In the genomic region with DNA sequence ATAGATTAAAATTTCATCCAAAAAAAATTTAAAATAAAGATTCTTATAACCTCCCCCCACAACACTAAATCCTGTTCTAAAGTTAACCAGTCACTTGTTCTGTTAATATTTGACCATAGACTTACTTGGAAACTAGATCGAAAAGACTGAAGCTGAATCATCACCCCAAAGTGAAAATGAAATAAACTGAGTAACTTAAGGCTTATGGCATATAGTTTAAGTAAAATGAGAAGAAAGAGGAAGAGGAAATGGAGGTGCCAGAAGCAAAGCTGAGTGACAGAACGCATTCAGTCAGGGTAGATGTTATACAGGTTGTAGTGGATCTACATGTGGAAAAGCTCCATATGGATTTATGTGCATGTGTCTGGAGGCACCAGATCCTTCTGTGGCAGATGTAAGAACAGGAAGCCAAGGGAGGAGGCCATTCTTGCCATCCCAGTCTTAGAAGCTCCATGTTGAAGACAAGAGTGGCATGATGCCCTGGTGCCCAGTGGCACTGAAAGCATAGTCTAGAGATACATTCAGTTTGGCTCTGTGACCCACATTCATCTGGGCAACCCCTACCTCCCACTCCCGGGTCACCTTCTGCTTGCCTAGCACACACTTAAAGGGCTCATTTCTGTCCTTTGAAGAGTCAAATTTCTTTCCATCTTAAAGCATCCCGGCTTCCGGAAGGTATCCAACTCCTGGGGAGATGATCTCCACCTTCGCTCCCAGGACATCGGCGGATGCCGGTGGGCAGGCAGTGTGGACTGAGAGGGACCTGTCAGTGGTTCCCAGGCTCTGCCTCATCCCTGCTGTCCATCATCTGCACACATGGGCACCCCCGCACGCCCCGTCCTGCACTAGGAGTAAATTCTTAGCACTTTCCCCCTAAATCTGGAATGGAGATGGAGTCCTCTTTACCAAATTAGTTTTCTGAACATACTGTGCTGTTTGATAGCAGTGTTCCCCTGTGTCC, we compare ENCODE assay signal across 13 cellular contexts.
A peak's percentile ranks its signal among the peaks of the same experiment; 100 is the strongest.
DNase-seq lines count a peak whose midpoint lies in the region; ATAC-seq and TF ChIP-seq lines count a peak whose summit lies in the region.
"Had no signal": no experiment of that assay in that cellular context is flagged by ENCODE, and none has a peak within 500 bp of the region (broad histone marks: within the 10 kb centered on the region; RNA-seq: fewer than 3 reads in every experiment).

No MANE protein-coding gene starts in this region.

- no peak for TF ChIP-seq POLR2A in transverse colon (IDR thresholded peaks at IDR 0.05)

- peak overlapping the region; percentile 90 for H3K27ac Mint-ChIP-seq in activated T-helper 2 cell treated with anti-CD3 and anti-CD28 coated beads, Interferon-gamma antibody, Interleukin-2, Interleukin-4, amounts not matched to agents 10 μg/mL and 5 μg/mL and 100 μg/mL, durations not matched to agents 14 hours and 24 hours and 36 hours
- H3K27ac Mint-ChIP-seq: nephron progenitor cell had no signal

- TF ChIP-seq CTCF in transverse colon (IDR thresholded peaks at IDR 0.05) (no peak), BE2C (IDR thresholded peaks at IDR 0.05; ENCODE audit: low read depth, low read length) (no peak)

- intact Hi-C loops in activated T-helper 2 cell treated with anti-CD3 and anti-CD28 coated beads, Interferon-gamma antibody, Interleukin-2, Interleukin-4, amounts not matched to agents 10 μg/mL and 5 μg/mL and 100 μg/mL, durations not matched to agents 14 hours and 24 hours and 36 hours (cut with micrococcal nuclease), result loop anchor here (5.0 to 10.0 kb wide), 4 partner anchors 84 to 918 kb away; a partner anchor contains a TSS
- intact Hi-C loops in transverse colon (cut with DNase I; ENCODE audit: low total_unique reads), result no loop called here

- no peak for TF ChIP-seq EP300 in transverse colon (IDR thresholded peaks at IDR 0.05; ENCODE audit: low read depth)

- peaks cover 0 to 20% (median 3%) of the 10 kb centered on the region in 4 donors for H3K4me1 ChIP-seq in transverse colon
- no peaks in the 10 kb centered on the region for H3K4me1 ChIP-seq in BE2C
- H3K4me1 ChIP-seq: gastroesophageal sphincter had no signal

- H3K36me3 Mint-ChIP-seq in activated T-helper 2 cell treated with anti-CD3 and anti-CD28 coated beads, Interferon-gamma antibody, Interleukin-2, Interleukin-4, amounts not matched to agents 10 μg/mL and 5 μg/mL and 100 μg/mL, durations not matched to agents 14 hours and 24 hours and 36 hours (ENCODE audit: low read depth), result peaks cover 25% of the 10 kb centered on the region

- H3K27ac ChIP-seq in transverse colon, result no peak overlapping the region
- H3K27ac ChIP-seq: C4-2B, cardiac muscle cell, gastroesophageal sphincter had no signal

- H3K27me3 ChIP-seq in transverse colon (no peaks in the 10 kb centered on the region), BE2C (no peaks in the 10 kb centered on the region)
- H3K27me3 ChIP-seq: cardiac muscle cell, gastroesophageal sphincter had no signal

- in situ Hi-C loops in transverse colon (cut with MboI; ENCODE audit: low pct_ligation_motif_present in 1 of 4, low pct_unique_long_range_greater_than_20kb in 1 of 4, low sequenced_read_pairs in 3 of 4), result no loop called here

- WGBS in transverse colon (ENCODE audit: low coverage in 1 of 2), 2 donors, result 75 to 90% methylated on average over 2 to 12 of the region's 12 CpGs

- peak overlapping the region; percentile 9 for H3K4me3 Mint-ChIP-seq in activated T-helper 2 cell treated with anti-CD3 and anti-CD28 coated beads, Interferon-gamma antibody, Interleukin-2, Interleukin-4, amounts not matched to agents 10 μg/mL and 5 μg/mL and 100 μg/mL, durations not matched to agents 14 hours and 24 hours and 36 hours (ENCODE audit: low read depth)
- H3K4me3 Mint-ChIP-seq: nephron progenitor cell had no signal

- H3K27me3 Mint-ChIP-seq in activated T-helper 2 cell treated with anti-CD3 and anti-CD28 coated beads, Interferon-gamma antibody, Interleukin-2, Interleukin-4, amounts not matched to agents 10 μg/mL and 5 μg/mL and 100 μg/mL, durations not matched to agents 14 hours and 24 hours and 36 hours (ENCODE audit: low read depth), result no peaks in the 10 kb centered on the region

- peak; percentile 84 for ATAC-seq in HG03108 (IDR thresholded peaks at IDR 0.05; ENCODE audit: unreplicated experiment)
- ATAC-seq: gastroesophageal sphincter had no signal

- H3K4me3 ChIP-seq in transverse colon (no peak overlapping the region), BE2C (ENCODE audit: low read depth, low read length) (no peak overlapping the region)
- H3K4me3 ChIP-seq: cardiac muscle cell, gastroesophageal sphincter had no signal

- H3K9me3 ChIP-seq in transverse colon, result no peaks in the 10 kb centered on the region
- H3K9me3 ChIP-seq in BE2C, result no peaks in the 10 kb centered on the region
- H3K9me3 ChIP-seq: gastroesophageal sphincter had no signal

- H3K36me3 ChIP-seq in transverse colon, result no peaks in the 10 kb centered on the region
- no peaks in the 10 kb centered on the region for H3K36me3 ChIP-seq in BE2C
- H3K36me3 ChIP-seq: cardiac muscle cell had no signal

- H3K4me1 Mint-ChIP-seq in activated T-helper 2 cell treated with anti-CD3 and anti-CD28 coated beads, Interferon-gamma antibody, Interleukin-2, Interleukin-4, amounts not matched to agents 10 μg/mL and 5 μg/mL and 100 μg/mL, durations not matched to agents 14 hours and 24 hours and 36 hours (ENCODE audit: low read depth), result peaks cover 50% of the 10 kb centered on the region
- H3K4me1 Mint-ChIP-seq: nephron progenitor cell had no signal

- H3K9me3 Mint-ChIP-seq in activated T-helper 2 cell treated with anti-CD3 and anti-CD28 coated beads, Interferon-gamma antibody, Interleukin-2, Interleukin-4, amounts not matched to agents 10 μg/mL and 5 μg/mL and 100 μg/mL, durations not matched to agents 14 hours and 24 hours and 36 hours, result peaks cover 24% of the 10 kb centered on the region
- H3K9me3 Mint-ChIP-seq: nephron progenitor cell had no signal

- DNase-seq in stimulated activated CD4-positive, alpha-beta T cell treated with anti-CD3 and anti-CD28 coated beads, Interleukin-2, amount 100 ng/mL, for 24 hours, result peak; percentile 5 to 18
- DNase-seq in stimulated activated CD4-positive, alpha-beta T cell treated with anti-CD3 and anti-CD28 coated beads, Interleukin-1b, Interleukin-23, amount 100 ng/mL, for 48 hours, result no peak
- no peak for DNase-seq in activated T-helper 2 cell treated with anti-CD3 and anti-CD28 coated beads, Interferon-gamma antibody, Interleukin-2, Interleukin-4, amounts not matched to agents 10 μg/mL and 5 μg/mL and 100 μg/mL, durations not matched to agents 14 hours and 24 hours and 36 hours (ENCODE audit: low spot score)
- DNase-seq in NCI-H2029 (lab: John Stamatoyannopoulos, UW) (no peak), transverse colon (no peak), NCI-H1694 treated with DMSO at 0.1 percent for 48 hours (lab: John Stamatoyannopoulos, UW) (no peak), BE2C (no peak)
- DNase-seq: NCI-H510A, nephron progenitor cell had no signal

Comparison
In these comparisons a context has a peak if more than half of its experiments do, and no peak if none do; other contexts are left out.
1. DNase-seq: peak in stimulated activated CD4-positive, alpha-beta T cell treated with anti-CD3 and anti-CD28 coated beads, Interleukin-2, amount 100 ng/mL, for 24 hours (2 of 2); none in stimulated activated CD4-positive, alpha-beta T cell treated with anti-CD3 and anti-CD28 coated beads, Interleukin-1b, Interleukin-23, amount 100 ng/mL, for 48 hours (single experiment), activated T-helper 2 cell treated with anti-CD3 and anti-CD28 coated beads, Interferon-gamma antibody, Interleukin-2, Interleukin-4, amounts not matched to agents 10 μg/mL and 5 μg/mL and 100 μg/mL, durations not matched to agents 14 hours and 24 hours and 36 hours (single experiment), NCI-H2029 (single experiment), transverse colon (single experiment), NCI-H1694 treated with DMSO at 0.1 percent for 48 hours (single experiment) and BE2C (single experiment).